ENCODE assay signal across 8 cellular contexts in the genomic region with DNA sequence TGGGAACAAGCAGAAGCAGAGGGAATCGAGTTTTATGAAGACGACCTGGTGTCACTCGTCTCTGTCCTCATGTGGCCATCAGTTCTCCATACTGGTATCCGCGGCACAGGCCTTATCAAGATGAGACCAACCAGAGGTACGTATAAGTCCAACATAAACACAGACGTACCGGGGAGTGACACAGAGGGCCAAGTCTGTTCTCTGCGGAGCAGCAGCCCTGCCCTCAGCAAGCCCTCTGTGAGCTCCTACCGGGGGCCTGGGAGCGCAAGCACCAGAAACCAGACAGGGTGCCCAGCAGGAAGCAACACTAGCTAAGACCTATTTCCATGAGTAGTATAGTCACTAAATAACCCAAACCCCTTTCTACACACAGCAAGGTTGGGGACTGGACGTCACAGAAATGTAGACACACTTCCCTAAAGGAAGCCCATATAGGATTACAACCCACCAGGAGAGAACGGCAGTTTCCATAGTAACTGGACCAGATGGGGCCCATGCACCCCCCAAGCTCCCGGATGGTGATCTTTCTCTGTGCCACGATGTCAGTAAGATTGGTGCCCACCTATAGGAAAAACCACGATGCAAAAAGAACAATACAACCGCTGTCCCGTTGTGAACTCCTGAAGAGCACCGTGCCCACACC. TPM values are rescaled to one million over a fixed set of nuclear protein-coding genes. Genes with fewer than 3 reads are reported as not detected.
DNase-seq lines count a peak whose midpoint lies in the region; ATAC-seq and TF ChIP-seq lines count a peak whose summit lies in the region.

No MANE protein-coding gene starts in this region.

- H3K9me3 Mint-ChIP-seq in activated CD4-positive, alpha-beta T cell treated with anti-CD3 and anti-CD28 coated beads for 36 hours (ENCODE audit: low read depth): no peaks in the 10 kb centered on the region
- H3K9me3 Mint-ChIP-seq in WTC11: no peaks in the 10 kb centered on the region

- peaks cover 20% of the 10 kb centered on the region for H3K36me3 ChIP-seq in iPS-18a (ENCODE audit: control insufficient read depth, low read depth, low read length)

- peaks cover 28% of the 10 kb centered on the region for H3K4me1 Mint-ChIP-seq in activated CD4-positive, alpha-beta T cell treated with anti-CD3 and anti-CD28 coated beads for 36 hours
- H3K4me1 Mint-ChIP-seq in WTC11: peaks cover 12% of the 10 kb centered on the region

- H3K27me3 ChIP-seq in iPS-18a (ENCODE audit: control insufficient read depth, insufficient read depth, low read length): no peaks in the 10 kb centered on the region

- H3K9me3 ChIP-seq in iPS-18a (ENCODE audit: control insufficient read depth, low read depth, low read length): no peaks in the 10 kb centered on the region

- peak overlapping the region; percentile 91 for H3K9ac ChIP-seq in iPS-18a (ENCODE audit: low read length)

- intact Hi-C loops in activated CD4-positive, alpha-beta T cell treated with anti-CD3 and anti-CD28 coated beads for 36 hours (cut with DNase I, micrococcal nuclease): loop anchor here (1.0 to 5.0 kb wide), 11 partner anchors 14 to 340 kb away; a partner anchor contains a TSS

- peak overlapping the region; percentile 78 for H3K27ac Mint-ChIP-seq in activated CD4-positive, alpha-beta T cell treated with anti-CD3 and anti-CD28 coated beads for 36 hours
- peak overlapping the region; percentile 29 for H3K27ac Mint-ChIP-seq in WTC11

- peak overlapping the region; percentile 87 for H3K4me3 Mint-ChIP-seq in activated CD4-positive, alpha-beta T cell treated with anti-CD3 and anti-CD28 coated beads for 36 hours
- peak overlapping the region; percentile 86 for H3K4me3 Mint-ChIP-seq in WTC11

- no peak for ATAC-seq in activated CD4-positive, alpha-beta T cell treated with anti-CD3 and anti-CD28 coated beads for 36 hours
- no peak for ATAC-seq in WTC11
- no peak for ATAC-seq in GM19328 (IDR thresholded peaks at IDR 0.05; ENCODE audit: unreplicated experiment)
- ATAC-seq in GM21786 (IDR thresholded peaks at IDR 0.05; ENCODE audit: unreplicated experiment): no peak

- no peaks in the 10 kb centered on the region for H3K27me3 Mint-ChIP-seq in activated CD4-positive, alpha-beta T cell treated with anti-CD3 and anti-CD28 coated beads for 36 hours
- H3K27me3 Mint-ChIP-seq in WTC11 (ENCODE audit: low read depth): no peaks in the 10 kb centered on the region; the same call in 1 of the 2 replicates

- H3K27ac ChIP-seq in iPS-18a (ENCODE audit: low read length) (peak overlapping the region; percentile 53), substantia nigra (ENCODE audit: low read depth, low read length, poor library complexity, severe bottlenecking) (peak overlapping the region; percentile 83)

- CTCF ChIA-PET in activated CD4-positive, alpha-beta T cell treated with anti-CD3 and anti-CD28 coated beads for 36 hours (lab: Charles Lee): interaction anchor here (0.6 to 1.5 kb wide), 4 partner anchors 20 to 773 kb away, joined by 3 to 4 read pairs (median 4); no protein-coding TSS in a partner anchor
- CTCF ChIA-PET in WTC11 (lab: Charles Lee): interaction anchor here (0.9 to 2.7 kb wide), 4 partner anchors 11 to 20 kb away, joined by 7 to 15 read pairs (median 10); a partner anchor contains a TSS

- H3K4me1 ChIP-seq in iPS-18a (ENCODE audit: control insufficient read depth, low read depth, low read length): peaks cover 9% of the 10 kb centered on the region

- H3K36me3 Mint-ChIP-seq in activated CD4-positive, alpha-beta T cell treated with anti-CD3 and anti-CD28 coated beads for 36 hours (ENCODE audit: low read depth): peaks cover 41% of the 10 kb centered on the region
- peaks cover 23% of the 10 kb centered on the region for H3K36me3 Mint-ChIP-seq in WTC11

- no peak for DNase-seq in activated CD4-positive, alpha-beta T cell treated with anti-CD3 and anti-CD28 coated beads for 36 hours
- no peak for DNase-seq in activated CD4-positive, alpha-beta T cell treated with anti-CD3 and anti-CD28 coated beads for 1 hour
- DNase-seq in WTC11 (ENCODE audit: low spot score) (no peak), substantia nigra (lab: John Stamatoyannopoulos, UW) (no peak), glomerular visceral epithelial cell (ENCODE audit: extremely low spot score) (no peak)

- POLR2A ChIA-PET in activated CD4-positive, alpha-beta T cell treated with anti-CD3 and anti-CD28 coated beads for 36 hours (lab: Charles Lee): interaction anchor here (4.0 kb wide), 1 partner anchor 20 kb away, joined by 24 read pairs; a partner anchor contains a TSS
- POLR2A ChIA-PET in WTC11 (lab: Charles Lee): no interaction called here

- H3K4me3 ChIP-seq in iPS-18a (ENCODE audit: low read length): peak overlapping the region; percentile 91

- TF ChIP-seq CTCF in WTC11 (IDR thresholded peaks at IDR 0.05): no peak

TF ChIP-seq in WTC11, 78 proteins besides CTCF, POLR2A, EP300 and RAD21 (continues in another document):
- no peak for TF ChIP-seq ZNF416 (CRISPR knock-in tag; IDR thresholded peaks at IDR 0.05)
- no peak for TF ChIP-seq SOX15 (CRISPR knock-in tag; IDR thresholded peaks at IDR 0.05)
- TF ChIP-seq PRRX2 (CRISPR knock-in tag; IDR thresholded peaks at IDR 0.05): no peak
- no peak for TF ChIP-seq MYBL2 (CRISPR knock-in tag; IDR thresholded peaks at IDR 0.05)
- no peak for TF ChIP-seq CBFB (CRISPR knock-in tag; IDR thresholded peaks at IDR 0.05; ENCODE audit: low read depth)
- no peak for TF ChIP-seq GABPB1 (CRISPR knock-in tag; IDR thresholded peaks at IDR 0.05)
- TF ChIP-seq, protein P1, sequence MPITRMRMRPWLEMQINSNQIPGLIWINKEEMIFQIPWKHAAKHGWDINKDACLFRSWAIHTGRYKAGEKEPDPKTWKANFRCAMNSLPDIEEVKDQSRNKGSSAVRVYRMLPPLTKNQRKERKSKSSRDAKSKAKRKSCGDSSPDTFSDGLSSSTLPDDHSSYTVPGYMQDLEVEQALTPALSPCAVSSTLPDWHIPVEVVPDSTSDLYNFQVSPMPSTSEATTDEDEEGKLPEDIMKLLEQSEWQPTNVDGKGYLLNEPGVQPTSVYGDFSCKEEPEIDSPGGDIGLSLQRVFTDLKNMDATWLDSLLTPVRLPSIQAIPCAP (CRISPR knock-in tag; IDR thresholded peaks at IDR 0.05): no peak
- TF ChIP-seq, protein P2, sequence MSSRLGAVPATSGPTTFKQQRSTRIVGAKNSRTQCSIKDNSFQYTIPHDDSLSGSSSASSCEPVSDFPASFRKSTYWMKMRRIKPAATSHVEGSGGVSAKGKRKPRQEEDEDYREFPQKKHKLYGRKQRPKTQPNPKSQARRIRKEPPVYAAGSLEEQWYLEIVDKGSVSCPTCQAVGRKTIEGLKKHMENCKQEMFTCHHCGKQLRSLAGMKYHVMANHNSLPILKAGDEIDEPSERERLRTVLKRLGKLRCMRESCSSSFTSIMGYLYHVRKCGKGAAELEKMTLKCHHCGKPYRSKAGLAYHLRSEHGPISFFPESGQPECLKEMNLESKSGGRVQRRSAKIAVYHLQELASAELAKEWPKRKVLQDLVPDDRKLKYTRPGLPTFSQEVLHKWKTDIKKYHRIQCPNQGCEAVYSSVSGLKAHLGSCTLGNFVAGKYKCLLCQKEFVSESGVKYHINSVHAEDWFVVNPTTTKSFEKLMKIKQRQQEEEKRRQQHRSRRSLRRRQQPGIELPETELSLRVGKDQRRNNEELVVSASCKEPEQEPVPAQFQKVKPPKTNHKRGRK (CRISPR knock-in tag; IDR thresholded peaks at IDR 0.05; ENCODE audit: borderline replicate concordance): no peak
- TF ChIP-seq NR2C2 (CRISPR knock-in tag; IDR thresholded peaks at IDR 0.05): no peak
- TF ChIP-seq, protein P3, sequence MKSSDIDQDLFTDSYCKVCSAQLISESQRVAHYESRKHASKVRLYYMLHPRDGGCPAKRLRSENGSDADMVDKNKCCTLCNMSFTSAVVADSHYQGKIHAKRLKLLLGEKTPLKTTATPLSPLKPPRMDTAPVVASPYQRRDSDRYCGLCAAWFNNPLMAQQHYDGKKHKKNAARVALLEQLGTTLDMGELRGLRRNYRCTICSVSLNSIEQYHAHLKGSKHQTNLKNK (CRISPR knock-in tag; IDR thresholded peaks at IDR 0.05): no peak
- TF ChIP-seq ZNF138 (CRISPR knock-in tag; conservative IDR thresholded peaks at IDR 0.05): no peak
- TF ChIP-seq NFYB (CRISPR knock-in tag; conservative IDR thresholded peaks at IDR 0.05; ENCODE audit: low read depth): no peak
- no peak for TF ChIP-seq RELA (CRISPR knock-in tag; IDR thresholded peaks at IDR 0.05; ENCODE audit: borderline replicate concordance)
- TF ChIP-seq FOXK1 (CRISPR knock-in tag; IDR thresholded peaks at IDR 0.05): no peak
- TF ChIP-seq, protein P4, sequence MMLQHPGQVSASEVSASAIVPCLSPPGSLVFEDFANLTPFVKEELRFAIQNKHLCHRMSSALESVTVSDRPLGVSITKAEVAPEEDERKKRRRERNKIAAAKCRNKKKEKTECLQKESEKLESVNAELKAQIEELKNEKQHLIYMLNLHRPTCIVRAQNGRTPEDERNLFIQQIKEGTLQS (CRISPR knock-in tag; conservative IDR thresholded peaks at IDR 0.05): no peak
- TF ChIP-seq, protein P5, sequence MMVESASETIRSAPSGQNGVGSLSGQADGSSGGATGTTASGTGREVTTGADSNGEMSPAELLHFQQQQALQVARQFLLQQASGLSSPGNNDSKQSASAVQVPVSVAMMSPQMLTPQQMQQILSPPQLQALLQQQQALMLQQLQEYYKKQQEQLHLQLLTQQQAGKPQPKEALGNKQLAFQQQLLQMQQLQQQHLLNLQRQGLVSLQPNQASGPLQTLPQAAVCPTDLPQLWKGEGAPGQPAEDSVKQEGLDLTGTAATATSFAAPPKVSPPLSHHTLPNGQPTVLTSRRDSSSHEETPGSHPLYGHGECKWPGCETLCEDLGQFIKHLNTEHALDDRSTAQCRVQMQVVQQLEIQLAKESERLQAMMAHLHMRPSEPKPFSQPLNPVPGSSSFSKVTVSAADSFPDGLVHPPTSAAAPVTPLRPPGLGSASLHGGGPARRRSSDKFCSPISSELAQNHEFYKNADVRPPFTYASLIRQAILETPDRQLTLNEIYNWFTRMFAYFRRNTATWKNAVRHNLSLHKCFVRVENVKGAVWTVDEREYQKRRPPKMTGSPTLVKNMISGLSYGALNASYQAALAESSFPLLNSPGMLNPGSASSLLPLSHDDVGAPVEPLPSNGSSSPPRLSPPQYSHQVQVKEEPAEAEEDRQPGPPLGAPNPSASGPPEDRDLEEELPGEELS (CRISPR knock-in tag; IDR thresholded peaks at IDR 0.05): no peak

RNA-seq across cellular contexts. Expression of a gene that starts 0.9 kb away (rescaled TPM):
- 10 to 100 TPM; 39.0 to 39.1 TPM for total RNA-seq in activated CD4-positive, alpha-beta T cell treated with anti-CD3 and anti-CD28 coated beads for 36 hours
- total RNA-seq in WTC11 (2021): 44.7 to 46.7 TPM (median 45.4 TPM) in 3 replicates

RNA-seq across cellular contexts. Expression of a gene that starts 1.1 kb away (rescaled TPM):
- 100 to 1,000 TPM; 100 to 102 TPM for total RNA-seq in activated CD4-positive, alpha-beta T cell treated with anti-CD3 and anti-CD28 coated beads for 36 hours
- total RNA-seq in WTC11 (2021): 83.7 to 113 TPM (median 90.8 TPM) in 3 replicates

RNA-seq across cellular contexts. Expression of a gene that starts 16.1 kb away (rescaled TPM):
- total RNA-seq in activated CD4-positive, alpha-beta T cell treated with anti-CD3 and anti-CD28 coated beads for 36 hours: 10 to 100 TPM; 30.0 to 36.6 TPM
- 34.3 to 36.8 TPM (median 35.2 TPM) in 3 replicates for total RNA-seq in WTC11 (2021)

RNA-seq across cellular contexts. Expression of a gene that starts 16.3 kb away (rescaled TPM):
- 10 to 100 TPM; 29.4 to 45.3 TPM for total RNA-seq in activated CD4-positive, alpha-beta T cell treated with anti-CD3 and anti-CD28 coated beads for 36 hours
- total RNA-seq in WTC11 (2021): 47.0 to 49.6 TPM (median 48.1 TPM) in 3 replicates

RNA-seq across cellular contexts. Expression of a gene that starts 20.5 kb away (rescaled TPM):
- total RNA-seq in activated CD4-positive, alpha-beta T cell treated with anti-CD3 and anti-CD28 coated beads for 36 hours: 100 to 1,000 TPM in 1 of 2 experiments, 10 to 100 TPM in 1; 94.0 to 116 TPM
- 134 to 139 TPM (median 136 TPM) in 3 replicates for total RNA-seq in WTC11 (2021)
